12 cellular contexts compared by ENCODE assay signal in genomic region chr7:133344275-133344674, GRCh38.
DNase-seq lines count a peak whose midpoint lies in the region; ATAC-seq, FAIRE-seq and TF ChIP-seq lines count a peak whose summit lies in the region.
"Had no signal": no experiment of that assay in that cellular context is flagged by ENCODE, and none has a peak within 500 bp of the region (broad histone marks: within the 10 kb centered on the region; RNA-seq: fewer than 3 reads in every experiment).

No MANE protein-coding gene starts in this region.

- peaks cover 2% of the 10 kb centered on the region for H3K9me3 ChIP-seq in RWPE2 (ENCODE audit: severe bottlenecking)
- no peaks in the 10 kb centered on the region for H3K9me3 ChIP-seq in CD8-positive, alpha-beta memory T cell (ENCODE audit: low read length)
- H3K9me3 ChIP-seq: colonic mucosa had no signal

- ATAC-seq in RWPE2 (ENCODE audit: low read depth) (no peak), HG02870 (IDR thresholded peaks at IDR 0.05; ENCODE audit: unreplicated experiment) (no peak)
- ATAC-seq: mucosa of descending colon had no signal

- CTCF ChIA-PET in CD8-positive, alpha-beta memory T cell (lab: Charles Lee), result no interaction called here

- H3K36me3 Mint-ChIP-seq in CD8-positive, alpha-beta memory T cell, result peaks cover 41 to 67% (median 57%) of the 10 kb centered on the region in 3 donors

- no peaks in the 10 kb centered on the region for H3K4me1 ChIP-seq in RWPE2 (ENCODE audit: insufficient read depth, poor library complexity, severe bottlenecking)
- no peaks in the 10 kb centered on the region for H3K4me1 ChIP-seq in CD8-positive, alpha-beta memory T cell (ENCODE audit: insufficient read depth, low read length)
- H3K4me1 ChIP-seq: colonic mucosa had no signal

- DNase-seq in AG09319 (ENCODE audit: extremely low read depth, low read depth) (no peak), GM18507 (ENCODE audit: extremely low spot score, insufficient read length, low read depth) (no peak), RWPE2 (ENCODE audit: low spot score) (no peak), fibroblast of villous mesenchyme (ENCODE audit: low read depth) (peak; percentile 32), NCI-H2107 (lab: John Stamatoyannopoulos, UW) (no peak), GM19240 (ENCODE audit: insufficient read length, low spot score) (no peak)
- DNase-seq in CD8-positive, alpha-beta memory T cell, result no peak
- DNase-seq: activated CD4-positive, alpha-beta T cell treated with anti-CD3 and anti-CD28 coated beads for 1 hour; colonic mucosa; mucosa of descending colon; NCI-H1930 had no signal

- no peak overlapping the region for H3K27ac Mint-ChIP-seq in CD8-positive, alpha-beta memory T cell

- no peak overlapping the region for H3K4me3 Mint-ChIP-seq in CD8-positive, alpha-beta memory T cell

- peak; percentile 55 for TF ChIP-seq CTCF in AG09319 (IDR thresholded peaks at IDR 0.05; ENCODE audit: low read depth, low read length)
- peak; percentile 58 for TF ChIP-seq CTCF in RWPE2 (IDR thresholded peaks at IDR 0.05; ENCODE audit: poor library complexity, severe bottlenecking)
- peak; percentile 54 for TF ChIP-seq CTCF in fibroblast of villous mesenchyme (IDR thresholded peaks at IDR 0.05; ENCODE audit: insufficient read depth, low read depth, low read length)

- no peak overlapping the region for H3K27ac ChIP-seq in RWPE2 (ENCODE audit: poor library complexity, severe bottlenecking)
- H3K27ac ChIP-seq in CD8-positive, alpha-beta memory T cell (ENCODE audit: low read depth, low read length), result no peak overlapping the region
- H3K27ac ChIP-seq: colonic mucosa had no signal

- no peaks in the 10 kb centered on the region for H3K27me3 ChIP-seq in RWPE2 (ENCODE audit: insufficient read depth, poor library complexity, severe bottlenecking)
- H3K27me3 ChIP-seq in CD8-positive, alpha-beta memory T cell (ENCODE audit: insufficient read depth, low read length, poor library complexity, severe bottlenecking), result no peaks in the 10 kb centered on the region
- H3K27me3 ChIP-seq: colonic mucosa had no signal

- peaks cover 0 to 2% of the 10 kb centered on the region in 2 donors for H3K27me3 Mint-ChIP-seq in CD8-positive, alpha-beta memory T cell

- POLR2A ChIA-PET in CD8-positive, alpha-beta memory T cell (lab: Charles Lee), result no interaction called here

- peaks cover 10 to 28% (median 25%) of the 10 kb centered on the region in 3 donors for H3K4me1 Mint-ChIP-seq in CD8-positive, alpha-beta memory T cell

- FAIRE-seq in GM18507 (lab: Jason Lieb, UNC), result peak; percentile 15

- H3K36me3 ChIP-seq in RWPE2 (ENCODE audit: low read depth), result 0 out of 2 replicates have a peak, but pooled peaks cover 4% of the 10 kb centered on the region
- no peaks in the 10 kb centered on the region for H3K36me3 ChIP-seq in CD8-positive, alpha-beta memory T cell (ENCODE audit: insufficient read depth, low read length)
- H3K36me3 ChIP-seq: colonic mucosa had no signal

- H3K4me3 ChIP-seq in RWPE2 (ENCODE audit: severe bottlenecking) (no peak overlapping the region), fibroblast of villous mesenchyme (ENCODE audit: low read depth, low read length) (no peak overlapping the region)
- H3K4me3 ChIP-seq in CD8-positive, alpha-beta memory T cell (ENCODE audit: low read length), result no peak overlapping the region
- H3K4me3 ChIP-seq: colonic mucosa, mucosa of descending colon had no signal

- H3K9me3 Mint-ChIP-seq in CD8-positive, alpha-beta memory T cell, result peaks cover 26 to 39% (median 37%) of the 10 kb centered on the region in 5 donors
